Comparison of ENCODE assay signal across 1 cellular context in genomic region chr14:22882064-22882463, GRCh38.
TF ChIP-seq lines count a peak whose summit lies in the region.

No MANE protein-coding gene starts in this region.

TF ChIP-seq in K562, 482 proteins besides CTCF, POLR2A, EP300 and RAD21:
- TF ChIP-seq ARID3A (IDR thresholded peaks at IDR 0.05; ENCODE audit: borderline replicate concordance, low read depth, low read length) (no peak), MCM3 (IDR thresholded peaks at IDR 0.05) (no peak), POLR2B (IDR thresholded peaks at IDR 0.05; ENCODE audit: low read depth, partially characterized antibody) (peak; percentile 29), KDM5B (IDR thresholded peaks at IDR 0.05; ENCODE audit: insufficient replicate concordance, low read depth, low read length) (peak; percentile 34)
- TF ChIP-seq, protein P1, sequence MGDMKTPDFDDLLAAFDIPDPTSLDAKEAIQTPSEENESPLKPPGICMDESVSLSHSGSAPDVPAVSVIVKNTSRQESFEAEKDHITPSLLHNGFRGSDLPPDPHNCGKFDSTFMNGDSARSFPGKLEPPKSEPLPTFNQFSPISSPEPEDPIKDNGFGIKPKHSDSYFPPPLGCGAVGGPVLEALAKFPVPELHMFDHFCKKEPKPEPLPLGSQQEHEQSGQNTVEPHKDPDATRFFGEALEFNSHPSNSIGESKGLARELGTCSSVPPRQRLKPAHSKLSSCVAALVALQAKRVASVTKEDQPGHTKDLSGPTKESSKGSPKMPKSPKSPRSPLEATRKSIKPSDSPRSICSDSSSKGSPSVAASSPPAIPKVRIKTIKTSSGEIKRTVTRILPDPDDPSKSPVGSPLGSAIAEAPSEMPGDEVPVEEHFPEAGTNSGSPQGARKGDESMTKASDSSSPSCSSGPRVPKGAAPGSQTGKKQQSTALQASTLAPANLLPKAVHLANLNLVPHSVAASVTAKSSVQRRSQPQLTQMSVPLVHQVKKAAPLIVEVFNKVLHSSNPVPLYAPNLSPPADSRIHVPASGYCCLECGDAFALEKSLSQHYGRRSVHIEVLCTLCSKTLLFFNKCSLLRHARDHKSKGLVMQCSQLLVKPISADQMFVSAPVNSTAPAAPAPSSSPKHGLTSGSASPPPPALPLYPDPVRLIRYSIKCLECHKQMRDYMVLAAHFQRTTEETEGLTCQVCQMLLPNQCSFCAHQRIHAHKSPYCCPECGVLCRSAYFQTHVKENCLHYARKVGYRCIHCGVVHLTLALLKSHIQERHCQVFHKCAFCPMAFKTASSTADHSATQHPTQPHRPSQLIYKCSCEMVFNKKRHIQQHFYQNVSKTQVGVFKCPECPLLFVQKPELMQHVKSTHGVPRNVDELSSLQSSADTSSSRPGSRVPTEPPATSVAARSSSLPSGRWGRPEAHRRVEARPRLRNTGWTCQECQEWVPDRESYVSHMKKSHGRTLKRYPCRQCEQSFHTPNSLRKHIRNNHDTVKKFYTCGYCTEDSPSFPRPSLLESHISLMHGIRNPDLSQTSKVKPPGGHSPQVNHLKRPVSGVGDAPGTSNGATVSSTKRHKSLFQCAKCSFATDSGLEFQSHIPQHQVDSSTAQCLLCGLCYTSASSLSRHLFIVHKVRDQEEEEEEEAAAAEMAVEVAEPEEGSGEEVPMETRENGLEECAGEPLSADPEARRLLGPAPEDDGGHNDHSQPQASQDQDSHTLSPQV (IDR thresholded peaks at IDR 0.05) = no peak
